ENCODE assay signal across 1 cellular context in genomic region chr6:37862992-37863391, GRCh38.
TF ChIP-seq lines count a peak whose summit lies in the region.

No MANE protein-coding gene starts in this region.

TF ChIP-seq in HepG2, 621 proteins besides CTCF, POLR2A, EP300 and RAD21:
- no peak for TF ChIP-seq ATM (IDR thresholded peaks at IDR 0.05; ENCODE audit: borderline replicate concordance)
- TF ChIP-seq PHF8 (CRISPR knock-in tag; IDR thresholded peaks at IDR 0.05), result no peak
- TF ChIP-seq BATF2 (CRISPR knock-in tag; IDR thresholded peaks at IDR 0.05), result no peak
- TF ChIP-seq ATF7-NPFF (CRISPR knock-in tag; IDR thresholded peaks at IDR 0.05; ENCODE audit: low read depth), result no peak
- TF ChIP-seq HHEX (CRISPR knock-in tag; IDR thresholded peaks at IDR 0.05), result no peak
- TF ChIP-seq ZNF256 (CRISPR knock-in tag; conservative IDR thresholded peaks at IDR 0.05), result no peak
- TF ChIP-seq SNRNP70 (IDR thresholded peaks at IDR 0.05; ENCODE audit: low read depth, low read length), result no peak
- no peak for TF ChIP-seq XBP1 (CRISPR knock-in tag; IDR thresholded peaks at IDR 0.05)
- TF ChIP-seq ZNF224 (CRISPR knock-in tag; IDR thresholded peaks at IDR 0.05), result no peak
- TF ChIP-seq ZNF205 (CRISPR knock-in tag; IDR thresholded peaks at IDR 0.05), result no peak
- no peak for TF ChIP-seq PHF21A (CRISPR knock-in tag; IDR thresholded peaks at IDR 0.05)
- TF ChIP-seq BHLHE40 (IDR thresholded peaks at IDR 0.05; ENCODE audit: low read length), result no peak
- TF ChIP-seq ZFP36 (IDR thresholded peaks at IDR 0.05; ENCODE audit: borderline replicate concordance, low read depth, low read length, partially characterized antibody), result no peak
